Comparison of ENCODE assay signal across 9 cellular contexts in genomic region chr15:58724471-58724870, GRCh38. TPM values are rescaled to one million over a fixed set of nuclear protein-coding genes. Genes with fewer than 3 reads are reported as not detected.
DNase-seq lines count a peak whose midpoint lies in the region; TF ChIP-seq lines count a peak whose summit lies in the region.
"Had no signal": no experiment of that assay in that cellular context is flagged by ENCODE, and none has a peak within 500 bp of the region (broad histone marks: within the 10 kb centered on the region; RNA-seq: fewer than 3 reads in every experiment).

No MANE protein-coding gene starts in this region.

- no peak overlapping the region for H3K9ac ChIP-seq in GM23248

- DNase-seq in GM13976 (ENCODE audit: low spot score) (peak; percentile 65), GM23248 (peak; percentile 44), NCI-H226 (peak; percentile 61), iPS-NIHi7 (ENCODE audit: extremely low spot score) (peak; percentile 8), NCI-H748 (lab: John Stamatoyannopoulos, UW; ENCODE audit: unreplicated experiment) (no peak), NCI-H2029 treated with DMSO at 0.1 percent for 48 hours (lab: John Stamatoyannopoulos, UW) (no peak), NCI-H510A (lab: John Stamatoyannopoulos, UW) (no peak), NCI-H1930 (lab: John Stamatoyannopoulos, UW) (no peak)
- DNase-seq: heart right ventricle had no signal

- 0 out of 2 replicates have a peak, but pooled peaks cover 3% of the 10 kb centered on the region for H4K20me1 ChIP-seq in GM23248 (ENCODE audit: insufficient read depth)

- H3K36me3 ChIP-seq in GM23248 (ENCODE audit: low read depth) = no peaks in the 10 kb centered on the region

- no peaks in the 10 kb centered on the region for H3F3A ChIP-seq in GM23248 (ENCODE audit: insufficient read depth)

- no peak for TF ChIP-seq CTCF in GM13976 (IDR thresholded peaks at IDR 0.05; ENCODE audit: borderline replicate concordance, control extremely low read depth, extremely low read depth, insufficient read depth, missing control alignments)

- H3K79me2 ChIP-seq in GM23248 (ENCODE audit: insufficient read depth) = peaks cover 100% of the 10 kb centered on the region

- 82 to 87% methylated on average over 1 of the region's 1 CpG for WGBS in GM23248 (ENCODE audit: low coverage in 1 of 2, low lambda C conversion rate in 2 of 2, missing lambda C conversion rate in 2 of 2), 2 experiments

- no peaks in the 10 kb centered on the region for H3K9me2 ChIP-seq in GM23248 (ENCODE audit: insufficient read depth)

- in situ Hi-C loops in GM13976 (cut with MboI; ENCODE audit: low sequenced_read_pairs, unreplicated experiment) (no loop called here), GM23248 (cut with MboI) (no loop called here)

- H3K4me1 ChIP-seq in GM23248 (ENCODE audit: insufficient read depth) = peaks cover 27% of the 10 kb centered on the region

- H3K4me3 ChIP-seq in GM23248 = no peak overlapping the region
- H3K4me3 ChIP-seq: heart right ventricle had no signal

- no peak overlapping the region for H3K4me2 ChIP-seq in GM23248 (ENCODE audit: unreplicated experiment)

- no peak overlapping the region for H2AFZ ChIP-seq in GM23248

- no peaks in the 10 kb centered on the region for H3K9me3 ChIP-seq in GM23248 (ENCODE audit: low read depth)
- H3K9me3 ChIP-seq: heart right ventricle had no signal

- H3K27me3 ChIP-seq in GM23248 (replicated peaks; ENCODE audit: insufficient read depth) = no peaks in the 10 kb centered on the region
- H3K27me3 ChIP-seq: heart right ventricle had no signal

- no peak overlapping the region for H3K27ac ChIP-seq in GM23248

RNA-seq across cellular contexts. Expression of gene ADAM10, which starts 25.0 kb away (rescaled TPM):
- 171 and 193 TPM in 2 replicates for total RNA-seq in GM23248 (2014; rRNA removed; shearing (Covaris generic))
- polyA plus RNA-seq in GM23248 (2016; fragmentation: Nextera tagmentation; extraction: Ambion mirVana) = 190 and 194 TPM in 2 replicates

RNA-seq across cellular contexts. Expression of gene MINDY2, which starts 46.6 kb away (rescaled TPM):
- 26.9 and 28.7 TPM in 2 replicates for total RNA-seq in GM23248 (2014; rRNA removed; shearing (Covaris generic))
- polyA plus RNA-seq in GM23248 (2016; fragmentation: Nextera tagmentation; extraction: Ambion mirVana) = 47.1 and 50.2 TPM in 2 replicates

Comparison
In these comparisons a context has a peak if more than half of its experiments do, and no peak if none do; other contexts are left out.
1. DNase-seq: peak in GM13976 (single experiment), GM23248 (single experiment), NCI-H226 (single experiment) and iPS-NIHi7 (single experiment); none in NCI-H748 (single experiment), NCI-H2029 treated with DMSO at 0.1 percent for 48 hours (single experiment), NCI-H510A (single experiment) and NCI-H1930 (0 of 2).